ENCODE assay signal across 15 cellular contexts in genomic region chr5:92939428-92939827, GRCh38.
A peak's percentile ranks its signal among the peaks of the same experiment; 100 is the strongest.
DNase-seq lines count a peak whose midpoint lies in the region; ATAC-seq and TF ChIP-seq lines count a peak whose summit lies in the region.
"Had no signal": no experiment of that assay in that cellular context is flagged by ENCODE, and none has a peak within 500 bp of the region (broad histone marks: within the 10 kb centered on the region; RNA-seq: fewer than 3 reads in every experiment).

No MANE protein-coding gene starts in this region.

- ATAC-seq in HG03469 (IDR thresholded peaks at IDR 0.05; ENCODE audit: unreplicated experiment) = no peak
- ATAC-seq: activated naive CD4-positive, alpha-beta T cell treated with anti-CD3 and anti-CD28 coated beads, Interleukin-2, amount 50 U/mL, for 72 hours; gastrocnemius medialis had no signal

- DNase-seq in EL (peak; percentile 1), NCI-H446 treated with DMSO at 0.1 percent for 48 hours (lab: John Stamatoyannopoulos, UW) (peak; percentile 76), dermis blood vessel endothelial cell (peak; percentile 33), neural crest cell (ENCODE audit: low read depth, low spot score) (no peak), DMS53 (lab: John Stamatoyannopoulos, UW) (no peak), posterior cingulate gyrus (no peak)
- no peak for DNase-seq in stimulated activated CD4-positive, alpha-beta T cell treated with anti-CD3 and anti-CD28 coated beads, Interleukin-2, amount 100 ng/mL, for 48 hours
- DNase-seq: activated CD4-positive, alpha-beta T cell treated with anti-CD3 and anti-CD28 coated beads for 48 hours; effector memory CD4-positive, alpha-beta T cell; gastrocnemius medialis; NCI-H510A treated with DMSO at 0.1 percent for 48 hours; stimulated activated naive CD4-positive, alpha-beta T cell treated with Interleukin-2 at 50 U/mL for 16 hours had no signal

- no peaks in the 10 kb centered on the region for H3K36me3 Mint-ChIP-seq in neural crest cell (ENCODE audit: low read depth)
- H3K36me3 Mint-ChIP-seq: activated naive CD4-positive, alpha-beta T cell treated with anti-CD3 and anti-CD28 coated beads, Interleukin-2, amount 50 U/mL, for 72 hours had no signal

- peaks cover 2% of the 10 kb centered on the region for H3K9me3 Mint-ChIP-seq in neural crest cell
- H3K9me3 Mint-ChIP-seq: T-helper 1 cell treated with Interleukin-12 subunit alpha and Interleukin-12 subunit beta and Interleukin-4 antibody, amounts not matched to agents 30 μg/mL and 1 μg/mL, for 36 hours had no signal

- intact Hi-C loops in posterior cingulate gyrus (cut with DNase I) = no loop called here

- H3K4me3 Mint-ChIP-seq in neural crest cell = no peak overlapping the region
- H3K4me3 Mint-ChIP-seq: T-helper 1 cell treated with Interleukin-12 subunit alpha and Interleukin-12 subunit beta and Interleukin-4 antibody, amounts not matched to agents 30 μg/mL and 1 μg/mL, for 36 hours had no signal

- peaks cover 20% of the 10 kb centered on the region for H3K4me1 Mint-ChIP-seq in neural crest cell

- H3K27me3 Mint-ChIP-seq in neural crest cell (ENCODE audit: low read depth) = no peaks in the 10 kb centered on the region

- H3K27ac Mint-ChIP-seq in neural crest cell (ENCODE audit: unreplicated experiment) = peak overlapping the region; percentile 96
- H3K27ac Mint-ChIP-seq: activated naive CD4-positive, alpha-beta T cell treated with anti-CD3 and anti-CD28 coated beads, Interleukin-2, amount 50 U/mL, for 72 hours; T-helper 1 cell treated with Interleukin-12 subunit alpha and Interleukin-12 subunit beta and Interleukin-4 antibody, amounts not matched to agents 30 μg/mL and 1 μg/mL, for 36 hours had no signal

- TF ChIP-seq CTCF in neural crest cell (conservative IDR thresholded peaks at IDR 0.05) = no peak

Comparison
In these comparisons a context has a peak if more than half of its experiments do, and no peak if none do; other contexts are left out.
1. DNase-seq: peak in EL (single experiment), NCI-H446 treated with DMSO at 0.1 percent for 48 hours (single experiment) and dermis blood vessel endothelial cell (single experiment); none in neural crest cell (single experiment), DMS53 (single experiment), stimulated activated CD4-positive, alpha-beta T cell treated with anti-CD3 and anti-CD28 coated beads, Interleukin-2, amount 100 ng/mL, for 48 hours (0 of 2) and posterior cingulate gyrus (0 of 10).